Comparison of ENCODE assay signal across 1 cellular context in the genomic region with DNA sequence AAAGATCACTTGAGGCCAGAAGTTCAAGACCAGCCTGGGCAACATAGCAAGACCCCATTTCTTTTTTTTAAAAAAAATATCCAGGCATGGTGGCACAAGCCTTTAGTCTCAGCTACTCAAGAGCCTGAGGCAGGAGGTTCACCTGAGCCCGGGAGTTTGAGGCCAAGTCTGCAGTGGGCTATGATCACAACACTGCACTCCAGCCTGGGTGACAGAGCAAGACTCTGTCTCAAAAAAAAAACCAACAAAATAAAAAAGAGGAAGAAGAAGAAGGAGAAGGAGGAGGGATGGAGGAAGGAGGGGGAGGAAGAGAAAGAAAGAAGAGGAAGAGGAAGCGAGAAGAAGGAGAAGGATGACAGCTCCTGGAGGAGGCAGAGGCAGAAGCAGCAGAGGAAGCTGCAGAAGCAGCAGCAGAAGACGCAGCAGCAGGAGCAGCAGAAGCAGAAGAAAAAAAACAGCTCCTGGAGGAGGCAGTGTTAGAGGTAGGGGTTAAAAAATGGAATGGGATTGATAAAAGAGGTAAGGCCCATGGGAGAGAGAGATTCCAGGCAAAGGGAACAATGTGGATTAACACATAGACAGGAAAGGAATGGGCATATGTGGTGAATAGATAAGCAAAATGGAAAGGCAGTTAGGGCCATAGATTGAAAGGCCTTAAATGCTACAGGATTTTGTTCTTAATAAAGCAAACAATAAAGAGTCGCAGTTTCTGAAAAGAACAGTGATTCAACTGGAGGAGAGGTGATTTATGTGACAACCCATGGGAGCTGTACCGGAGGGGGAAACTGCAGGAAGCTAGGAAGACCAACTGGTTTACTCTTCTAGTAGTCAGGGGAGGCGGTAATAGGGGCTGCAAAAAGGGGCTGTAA.
TF ChIP-seq lines count a peak whose summit lies in the region.

No MANE protein-coding gene starts in this region.

TF ChIP-seq in IMR-90, 13 proteins besides CTCF, POLR2A, EP300 and RAD21:
- TF ChIP-seq MAFK (IDR thresholded peaks at IDR 0.05; ENCODE audit: low read depth, low read length), result no peak
- no peak for TF ChIP-seq MAZ (IDR thresholded peaks at IDR 0.05; ENCODE audit: borderline replicate concordance, low read depth, low read length)
- TF ChIP-seq SMC3 (IDR thresholded peaks at IDR 0.05; ENCODE audit: low read depth, low read length), result no peak
- TF ChIP-seq, protein P1, sequence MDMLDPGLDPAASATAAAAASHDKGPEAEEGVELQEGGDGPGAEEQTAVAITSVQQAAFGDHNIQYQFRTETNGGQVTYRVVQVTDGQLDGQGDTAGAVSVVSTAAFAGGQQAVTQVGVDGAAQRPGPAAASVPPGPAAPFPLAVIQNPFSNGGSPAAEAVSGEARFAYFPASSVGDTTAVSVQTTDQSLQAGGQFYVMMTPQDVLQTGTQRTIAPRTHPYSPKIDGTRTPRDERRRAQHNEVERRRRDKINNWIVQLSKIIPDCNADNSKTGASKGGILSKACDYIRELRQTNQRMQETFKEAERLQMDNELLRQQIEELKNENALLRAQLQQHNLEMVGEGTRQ (IDR thresholded peaks at IDR 0.05; ENCODE audit: low read depth, low read length), result no peak
- TF ChIP-seq RCOR1 (IDR thresholded peaks at IDR 0.05; ENCODE audit: insufficient replicate concordance, low read length), result no peak
- TF ChIP-seq BHLHE40 (IDR thresholded peaks at IDR 0.05; ENCODE audit: low read depth, low read length), result no peak
- no peak for TF ChIP-seq CHD1 (IDR thresholded peaks at IDR 0.05; ENCODE audit: low read depth, low read length)
- TF ChIP-seq CEBPB (IDR thresholded peaks at IDR 0.05; ENCODE audit: low read depth, low read length), result no peak
- TF ChIP-seq, protein P2, sequence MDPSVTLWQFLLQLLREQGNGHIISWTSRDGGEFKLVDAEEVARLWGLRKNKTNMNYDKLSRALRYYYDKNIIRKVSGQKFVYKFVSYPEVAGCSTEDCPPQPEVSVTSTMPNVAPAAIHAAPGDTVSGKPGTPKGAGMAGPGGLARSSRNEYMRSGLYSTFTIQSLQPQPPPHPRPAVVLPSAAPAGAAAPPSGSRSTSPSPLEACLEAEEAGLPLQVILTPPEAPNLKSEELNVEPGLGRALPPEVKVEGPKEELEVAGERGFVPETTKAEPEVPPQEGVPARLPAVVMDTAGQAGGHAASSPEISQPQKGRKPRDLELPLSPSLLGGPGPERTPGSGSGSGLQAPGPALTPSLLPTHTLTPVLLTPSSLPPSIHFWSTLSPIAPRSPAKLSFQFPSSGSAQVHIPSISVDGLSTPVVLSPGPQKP (IDR thresholded peaks at IDR 0.05; ENCODE audit: borderline replicate concordance, low read depth, low read length), result no peak
- no peak for TF ChIP-seq MXI1 (IDR thresholded peaks at IDR 0.05; ENCODE audit: borderline replicate concordance, low read depth, low read length)
- TF ChIP-seq RFX5 (IDR thresholded peaks at IDR 0.05; ENCODE audit: low read depth, low read length), result no peak
- TF ChIP-seq FOS (IDR thresholded peaks at IDR 0.05; ENCODE audit: low read depth, low read length), result no peak
- TF ChIP-seq NFE2L2 (IDR thresholded peaks at IDR 0.05; ENCODE audit: low read depth, low read length), result no peak
